Comparison of ENCODE assay signal across 1 cellular context in genomic region chr20:34246126-34246626, GRCh38.
TF ChIP-seq lines count a peak whose summit lies in the region.

No MANE protein-coding gene starts in this region.

TF ChIP-seq in endothelial cell of umbilical vein, 7 proteins besides CTCF, POLR2A, EP300 and RAD21 (continued from another document):
- no peak for TF ChIP-seq GATA2 (IDR thresholded peaks at IDR 0.05; ENCODE audit: insufficient read depth, insufficient read length, low read depth, low read length)
